In the genomic region with DNA sequence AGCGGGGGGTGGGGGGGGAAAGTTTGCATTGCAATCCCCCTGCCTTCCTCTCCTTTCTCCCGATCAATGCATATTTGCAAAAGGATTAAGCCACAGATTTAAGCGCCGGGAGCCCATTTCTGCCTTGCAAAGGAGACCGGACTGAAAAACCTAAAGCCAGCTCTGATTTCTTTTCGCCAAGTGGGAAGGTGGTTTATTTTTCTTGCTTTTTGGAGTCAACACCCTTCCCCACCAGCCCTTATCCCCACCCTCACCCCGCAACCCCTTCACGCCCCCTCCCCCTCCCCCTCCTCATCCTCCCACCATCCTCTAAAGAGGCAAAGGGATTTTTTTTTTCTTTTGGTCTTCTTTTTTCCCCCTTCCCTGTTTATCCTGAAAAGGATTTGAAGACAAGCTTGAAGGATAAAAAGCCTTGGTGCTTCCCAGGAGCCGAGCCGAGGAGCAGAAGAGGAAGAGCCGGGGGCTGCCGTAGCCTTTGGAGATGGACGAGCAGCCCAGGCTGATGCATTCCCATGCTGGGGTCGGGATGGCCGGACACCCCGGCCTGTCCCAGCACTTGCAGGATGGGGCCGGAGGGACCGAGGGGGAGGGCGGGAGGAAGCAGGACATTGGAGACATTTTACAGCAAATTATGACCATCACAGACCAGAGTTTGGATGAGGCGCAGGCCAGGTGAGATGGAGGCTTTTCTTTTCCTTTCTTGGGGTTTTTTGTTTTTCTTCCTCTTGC, we compare ENCODE assay signal across 8 cellular contexts. TPM values are rescaled to one million over a fixed set of nuclear protein-coding genes. Genes with fewer than 3 reads are reported as not detected.
DNase-seq lines count a peak whose midpoint lies in the region; ATAC-seq and TF ChIP-seq lines count a peak whose summit lies in the region.

No MANE protein-coding gene starts in this region.

- H3K27me3 ChIP-seq in CD4-positive, alpha-beta T cell (ENCODE audit: control insufficient read depth, insufficient read depth, low read length) = peaks cover 28% of the 10 kb centered on the region
- H3K27me3 ChIP-seq in IMR-90 (ENCODE audit: control insufficient read depth, insufficient read depth, low read length) (no peaks in the 10 kb centered on the region), cardiac muscle cell (no peaks in the 10 kb centered on the region)

- WGBS in IMR-90 (ENCODE audit: extremely low coverage in 2 of 2, insufficient read length in 1 of 2), 2 experiments = no CpG with 5 or more reads among the region's 20 CpGs

- no peak for TF ChIP-seq RAD21 in IMR-90 (IDR thresholded peaks at IDR 0.05; ENCODE audit: low read length)

- H3K79me1 ChIP-seq in IMR-90 (ENCODE audit: low read depth in 1 of 2, low read length in 2 of 2) = peaks cover 0 to 2% of the 10 kb centered on the region in 2 experiments; a peak in 1 of 4 replicates

- peak overlapping the region; percentile 75 for H3K4me3 ChIP-seq in IMR-90 (ENCODE audit: insufficient read depth, low read depth, low read length)
- peak overlapping the region; percentile 97 for H3K4me3 ChIP-seq in cardiac muscle cell

- H2BK120ac ChIP-seq in IMR-90 (ENCODE audit: low read depth, low read length) = peak overlapping the region; percentile 45

- no peaks in the 10 kb centered on the region for H3K36me3 Mint-ChIP-seq in CD4-positive, alpha-beta T cell (ENCODE audit: low read depth)
- no peaks in the 10 kb centered on the region for H3K36me3 Mint-ChIP-seq in activated CD4-positive, alpha-beta memory T cell treated with anti-CD3 and anti-CD28 coated beads for 36 hours

- peak overlapping the region; percentile 82 for H3K23ac ChIP-seq in IMR-90 (ENCODE audit: low read depth, low read length)

- H3K4me1 ChIP-seq in IMR-90 (ENCODE audit: control insufficient read depth, insufficient read depth, low read length) (no peaks in the 10 kb centered on the region; the same call in 1 of the 2 replicates), cardiac muscle cell (ENCODE audit: low read depth) (peaks cover 1% of the 10 kb centered on the region)

- H3K56ac ChIP-seq in IMR-90 (ENCODE audit: extremely low read depth, insufficient read depth, low read length) = peak overlapping the region; percentile 90; the same call in 1 of the 2 replicates

- BruUV-seq in IMR-90 (replicated peaks; lab: Mats Ljungman, UMichigan) = no TSS peak

- H4K20me1 ChIP-seq in IMR-90 (ENCODE audit: insufficient read depth, low read length) = no peaks in the 10 kb centered on the region

- peak overlapping the region; percentile 87 for H3K4me3 Mint-ChIP-seq in CD4-positive, alpha-beta T cell
- peak overlapping the region; percentile 54 for H3K4me3 Mint-ChIP-seq in activated CD4-positive, alpha-beta memory T cell treated with anti-CD3 and anti-CD28 coated beads for 36 hours

- H3K36me3 ChIP-seq in IMR-90 (ENCODE audit: control insufficient read depth, insufficient read depth, low read length) (no peaks in the 10 kb centered on the region), cardiac muscle cell (no peaks in the 10 kb centered on the region)

- CTCF ChIA-PET in CD4-positive, alpha-beta T cell (lab: Charles Lee) = no interaction called here
- CTCF ChIA-PET in IMR-90 (lab: Yijun Ruan, JAX) = interaction anchor here (0.6 to 0.9 kb wide), 2 partner anchors 10 to 11 kb away, joined by 3 read pairs; no protein-coding TSS in a partner anchor
- CTCF ChIA-PET in activated CD4-positive, alpha-beta memory T cell treated with anti-CD3 and anti-CD28 coated beads for 36 hours (lab: Charles Lee) = no interaction called here

- peak overlapping the region; percentile 81 for H2BK5ac ChIP-seq in IMR-90 (ENCODE audit: low read depth, low read length, poor library complexity, severe bottlenecking)

- TF ChIP-seq POLR2A in IMR-90 (IDR thresholded peaks at IDR 0.05; ENCODE audit: low read depth, low read length) = no peak

- no peak overlapping the region for H2AK9ac ChIP-seq in IMR-90 (replicated peaks; ENCODE audit: low read depth, low read length, poor library complexity)

- intact Hi-C loops in CD4-positive, alpha-beta T cell (cut with DNase I, micrococcal nuclease) = no loop called here
- intact Hi-C loops in IMR-90 (cut with micrococcal nuclease) (loop anchor here (1.0 to 10.0 kb wide), 4 partner anchors 51 to 1035 kb away; no protein-coding TSS in a partner anchor), posterior vena cava (cut with DNase I) (loop anchor here (5.0 to 10.0 kb wide), 3 partner anchors 55 to 997 kb away; no protein-coding TSS in a partner anchor)
- intact Hi-C loops in activated CD4-positive, alpha-beta memory T cell treated with anti-CD3 and anti-CD28 coated beads for 36 hours (cut with micrococcal nuclease) = no loop called here

- no peak for ATAC-seq in CD4-positive, alpha-beta T cell (ENCODE audit: poor library complexity)
- peak; percentile 3; the same call in 1 of the 2 replicates for ATAC-seq in IMR-90 (ENCODE audit: low read depth)

- peak overlapping the region; percentile 75 for H3K14ac ChIP-seq in IMR-90 (replicated peaks; ENCODE audit: low read depth, low read length)

- H4K91ac ChIP-seq in IMR-90 (ENCODE audit: insufficient read depth, low read depth, low read length) = peak overlapping the region; percentile 71; the same call in 1 of the 2 replicates

- no peak overlapping the region for H2AK5ac ChIP-seq in IMR-90 (ENCODE audit: low read depth, low read length)

- peak overlapping the region; percentile 52 for H3K4ac ChIP-seq in IMR-90 (ENCODE audit: low read depth, low read length)

- dilution Hi-C loops in IMR-90 (cut with HindIII; ENCODE audit: low sequenced_read_pairs, unreplicated experiment) = no loop called here

- no peaks in the 10 kb centered on the region for H3K9me3 ChIP-seq in CD4-positive, alpha-beta T cell (ENCODE audit: control insufficient read depth, low read length)
- H3K9me3 ChIP-seq in IMR-90 (ENCODE audit: control insufficient read depth, insufficient read depth, low read length) (no peaks in the 10 kb centered on the region), cardiac muscle cell (ENCODE audit: low read depth) (no peaks in the 10 kb centered on the region)

- H2BK20ac ChIP-seq in IMR-90 (ENCODE audit: low read depth, low read length) = no peak overlapping the region

- H3K27me3 Mint-ChIP-seq in CD4-positive, alpha-beta T cell = peaks cover 37% of the 10 kb centered on the region
- H3K27me3 Mint-ChIP-seq in activated CD4-positive, alpha-beta memory T cell treated with anti-CD3 and anti-CD28 coated beads for 36 hours = peaks cover 18% of the 10 kb centered on the region

- DNase-seq in CD4-positive, alpha-beta T cell = no peak
- DNase-seq in IMR-90 = no peak
- no peak for DNase-seq in activated CD4-positive, alpha-beta memory T cell treated with anti-CD3 and anti-CD28 coated beads for 36 hours
- peak; percentile 50 to 59 for DNase-seq in cardiac muscle cell (ENCODE audit: low read depth in 1 of 2, low spot score in 1 of 2)
- DNase-seq in occipital lobe (lab: John Stamatoyannopoulos, UW) = peak; percentile 35
- no peak for DNase-seq in HUDEP-2 (lab: John Stamatoyannopoulos, UW; ENCODE audit: unreplicated experiment in 76 of 76)
- DNase-seq in NCI-H446 treated with DMSO at 0.1 percent for 48 hours (lab: John Stamatoyannopoulos, UW) = no peak
- DNase-seq in posterior vena cava (ENCODE audit: low spot score) = no peak

- H3K27ac Mint-ChIP-seq in CD4-positive, alpha-beta T cell = no peak overlapping the region
- no peak overlapping the region for H3K27ac Mint-ChIP-seq in activated CD4-positive, alpha-beta memory T cell treated with anti-CD3 and anti-CD28 coated beads for 36 hours

- H2BK15ac ChIP-seq in IMR-90 (ENCODE audit: low read depth, low read length) = 0 out of 3 replicates have a peak overlapping the region, but pooled peaks have one; percentile 21

- in situ Hi-C loops in IMR-90 (cut with MboI; ENCODE audit: low sequenced_read_pairs) = loop anchor here (10.0 kb wide), 1 partner anchor 225 kb away; no protein-coding TSS in a partner anchor

- POLR2A ChIA-PET in CD4-positive, alpha-beta T cell (lab: Charles Lee) = no interaction called here
- POLR2A ChIA-PET in IMR-90 (lab: Charles Lee; ENCODE audit: unreplicated experiment) = interaction anchor here (0.6 to 1.2 kb wide), 3 partner anchors 18 to 75 kb away, joined by 3 to 10 read pairs (median 3); no protein-coding TSS in a partner anchor
- POLR2A ChIA-PET in activated CD4-positive, alpha-beta memory T cell treated with anti-CD3 and anti-CD28 coated beads for 36 hours (lab: Charles Lee) = no interaction called here

- peak overlapping the region; percentile 96 for H3K4me2 ChIP-seq in IMR-90 (ENCODE audit: low read depth, low read length)

- peaks cover 21% of the 10 kb centered on the region for H3K4me1 Mint-ChIP-seq in CD4-positive, alpha-beta T cell (ENCODE audit: low read depth)
- H3K4me1 Mint-ChIP-seq in activated CD4-positive, alpha-beta memory T cell treated with anti-CD3 and anti-CD28 coated beads for 36 hours (ENCODE audit: low read depth) = peaks cover 8% of the 10 kb centered on the region

- H3K9me1 ChIP-seq in IMR-90 (ENCODE audit: insufficient read depth, low read length) = no peaks in the 10 kb centered on the region

- peak overlapping the region in 1 of 2 experiments; percentile 28; a peak in 1 of 4 replicates for H4K8ac ChIP-seq in IMR-90 (ENCODE audit: low read depth in 2 of 2, low read length in 2 of 2)

- H4K5ac ChIP-seq in IMR-90 (ENCODE audit: low read depth, low read length) = peak overlapping the region; percentile 71; the same call in 1 of the 2 replicates

- no peak for TF ChIP-seq CTCF in CD4-positive, alpha-beta T cell (IDR thresholded peaks at IDR 0.05)
- TF ChIP-seq CTCF in IMR-90 (conservative IDR thresholded peaks at IDR 0.05; ENCODE audit: low read depth, low read length) (no peak), cardiac muscle cell (IDR thresholded peaks at IDR 0.05; ENCODE audit: low read depth, low read length) (no peak)

- peak overlapping the region; percentile 68 for H2AFZ ChIP-seq in IMR-90 (replicated peaks; ENCODE audit: low read length, poor library complexity)

- H3K18ac ChIP-seq in IMR-90 (ENCODE audit: low read depth, low read length) = peak overlapping the region; percentile 71

- no peak overlapping the region for H3K27ac ChIP-seq in CD4-positive, alpha-beta T cell (ENCODE audit: low read depth, low read length)
- H3K27ac ChIP-seq in IMR-90 (ENCODE audit: insufficient read depth, low read length) (peak overlapping the region; percentile 99), cardiac muscle cell (peak overlapping the region; percentile 88)

- H3K9ac ChIP-seq in IMR-90 (ENCODE audit: low read depth, low read length) = peak overlapping the region; percentile 99

- H3K9me3 Mint-ChIP-seq in CD4-positive, alpha-beta T cell = peaks cover 2% of the 10 kb centered on the region
- no peaks in the 10 kb centered on the region for H3K9me3 Mint-ChIP-seq in activated CD4-positive, alpha-beta memory T cell treated with anti-CD3 and anti-CD28 coated beads for 36 hours

RNA-seq across cellular contexts. Expression of a gene that starts 0.5 kb away (rescaled TPM):
- under 1 TPM; 0.64 to 0.96 TPM for total RNA-seq in CD4-positive, alpha-beta T cell
- total RNA-seq in IMR-90 (2012; rRNA removed) (17.5 and 17.9 TPM in 2 replicates), cardiac muscle cell (147 and 182 TPM in 2 replicates), occipital lobe (169 TPM), posterior vena cava (100 to 1,000 TPM in 1 of 2 donors, 10 to 100 TPM in 1; 84.2 to 146 TPM)
- polyA plus RNA-seq in IMR-90 (2012; rRNA removed) (12.3 and 13.9 TPM in 2 replicates), cardiac muscle cell (43.5 and 54.5 TPM in 2 replicates)
- 7.1 and 11.7 TPM in 2 replicates for polyA plus RNA-seq in IMR-90 (2012; cell fraction: cytosol; rRNA removed)
- 8.2 and 17.8 TPM in 2 replicates for polyA plus RNA-seq in IMR-90 (2012; cell fraction: nucleus; rRNA removed; ENCODE audit: low replicate concordance)
- under 1 TPM; 0.17 TPM for total RNA-seq in activated CD4-positive, alpha-beta memory T cell treated with anti-CD3 and anti-CD28 coated beads for 36 hours

Comparison
In these comparisons a context has a peak if more than half of its experiments do, and no peak if none do; other contexts are left out.
1. DNase-seq: peak in cardiac muscle cell (2 of 2) and occipital lobe (single experiment); none in CD4-positive, alpha-beta T cell (0 of 10), IMR-90 (single experiment), activated CD4-positive, alpha-beta memory T cell treated with anti-CD3 and anti-CD28 coated beads for 36 hours (single experiment), HUDEP-2 (0 of 76), NCI-H446 treated with DMSO at 0.1 percent for 48 hours (single experiment) and posterior vena cava (single experiment).
2. intact Hi-C loops: an anchor here in IMR-90 (1.0 to 10.0 kb wide) and posterior vena cava (5.0 to 10.0 kb wide); none called in CD4-positive, alpha-beta T cell and activated CD4-positive, alpha-beta memory T cell treated with anti-CD3 and anti-CD28 coated beads for 36 hours.